Comparison of ENCODE assay signal across 27 cellular contexts in genomic region chr11:68818181-68818580, GRCh38. TPM values are rescaled to one million over a fixed set of nuclear protein-coding genes. Genes with fewer than 3 reads are reported as not detected.
DNase-seq lines count a peak whose midpoint lies in the region; ATAC-seq and TF ChIP-seq lines count a peak whose summit lies in the region.
"Had no signal": no experiment of that assay in that cellular context is flagged by ENCODE, and none has a peak within 500 bp of the region (broad histone marks: within the 10 kb centered on the region; RNA-seq: fewer than 3 reads in every experiment).

No MANE protein-coding gene starts in this region.

- peaks cover 93% of the 10 kb centered on the region for H3K4me1 ChIP-seq in BLaER1
- peaks cover 8% of the 10 kb centered on the region; the same call in 1 of the 2 replicates for H3K4me1 ChIP-seq in Panc1 (ENCODE audit: control insufficient read depth, insufficient read depth, low read length)
- H3K4me1 ChIP-seq in testis = peaks cover 16% of the 10 kb centered on the region
- H3K4me1 ChIP-seq: neural progenitor cell, Peyer's patch had no signal

- H3K9me3 ChIP-seq in BLaER1 = no peaks in the 10 kb centered on the region
- no peaks in the 10 kb centered on the region for H3K9me3 ChIP-seq in Panc1 (ENCODE audit: control insufficient read depth, insufficient read depth, low read depth, low read length)
- no peaks in the 10 kb centered on the region for H3K9me3 ChIP-seq in testis
- H3K9me3 ChIP-seq: HAP-1, Peyer's patch, sigmoid colon had no signal

- peaks cover 78% of the 10 kb centered on the region for H4K20me1 ChIP-seq in BLaER1

- peaks cover 26 to 30% of the 10 kb centered on the region in 2 donors for H3K4me1 Mint-ChIP-seq in effector memory CD8-positive, alpha-beta T cell (ENCODE audit: low read depth in 2 of 2)
- H3K4me1 Mint-ChIP-seq in natural killer cell = peaks cover 29 to 35% of the 10 kb centered on the region in 2 donors
- H3K4me1 Mint-ChIP-seq: mesothelial cell of epicardium had no signal

- peak overlapping the region; percentile 10; the same call in 1 of the 2 replicates for H3K27ac ChIP-seq in BLaER1
- no peak overlapping the region for H3K27ac ChIP-seq in Panc1 (ENCODE audit: low read length)
- H3K27ac ChIP-seq in dorsolateral prefrontal cortex = no peak overlapping the region
- H3K27ac ChIP-seq in testis = peak overlapping the region in 1 of 2 donors; percentile 39
- H3K27ac ChIP-seq: neural progenitor cell, sigmoid colon had no signal

- CTCF ChIA-PET in Panc1 (lab: Charles Lee) = interaction anchor here (0.6 to 0.7 kb wide), 2 partner anchors 8 to 185 kb away, joined by 3 to 5 read pairs; no protein-coding TSS in a partner anchor

- peak overlapping the region; percentile 89 to 95 for H3K27ac Mint-ChIP-seq in effector memory CD8-positive, alpha-beta T cell
- H3K27ac Mint-ChIP-seq in natural killer cell = peak overlapping the region; percentile 91 to 95
- H3K27ac Mint-ChIP-seq: activated naive CD4-positive, alpha-beta T cell treated with anti-CD3 and anti-CD28 coated beads, Interleukin-2, amount 10 ng/mL, durations not matched to agents 7 days and 5 days; mesothelial cell of epicardium; neural progenitor cell; T-helper 1 cell treated with Interleukin-12 subunit alpha and Interleukin-12 subunit beta and Interleukin-4 antibody, amounts not matched to agents 30 μg/mL and 1 μg/mL, for 36 hours had no signal

- no peak overlapping the region for H3K9ac ChIP-seq in BLaER1
- H3K9ac ChIP-seq: neural progenitor cell had no signal

- H3K4me3 Mint-ChIP-seq in effector memory CD8-positive, alpha-beta T cell = peak overlapping the region; percentile 60 to 65
- no peak overlapping the region for H3K4me3 Mint-ChIP-seq in natural killer cell
- H3K4me3 Mint-ChIP-seq: activated naive CD4-positive, alpha-beta T cell treated with anti-CD3 and anti-CD28 coated beads, Interleukin-2, amount 10 ng/mL, durations not matched to agents 7 days and 5 days; activated T-cell treated with anti-CD3 and anti-CD28 coated beads, Interleukin-2, amount 50 U/mL, for 4 hours; mesothelial cell of epicardium; neural progenitor cell; T-helper 1 cell treated with Interleukin-12 subunit alpha and Interleukin-12 subunit beta and Interleukin-4 antibody, amounts not matched to agents 30 μg/mL and 1 μg/mL, for 36 hours had no signal

- H3K36me3 Mint-ChIP-seq in effector memory CD8-positive, alpha-beta T cell (ENCODE audit: insufficient read depth) = peaks cover 38% of the 10 kb centered on the region
- no peaks in the 10 kb centered on the region for H3K36me3 Mint-ChIP-seq in natural killer cell
- H3K36me3 Mint-ChIP-seq: CD4-positive, CD25-positive, alpha-beta regulatory T cell; mesothelial cell of epicardium; neural progenitor cell had no signal

- H3K27me3 ChIP-seq in BLaER1 (no peaks in the 10 kb centered on the region), Panc1 (ENCODE audit: control insufficient read depth, insufficient read depth, low read length) (no peaks in the 10 kb centered on the region), dorsolateral prefrontal cortex (no peaks in the 10 kb centered on the region), testis (no peaks in the 10 kb centered on the region)
- H3K27me3 ChIP-seq: neural progenitor cell, Peyer's patch, sigmoid colon had no signal

- peak; percentile 50 for ATAC-seq in Panc1
- ATAC-seq in effector memory CD8-positive, alpha-beta T cell (replicated peaks) = no peak
- no peak for ATAC-seq in natural killer cell
- no peak for ATAC-seq in GM18498 (IDR thresholded peaks at IDR 0.05; ENCODE audit: unreplicated experiment)
- ATAC-seq: activated T-cell treated with anti-CD3 and anti-CD28 coated beads, Interleukin-2, amount 50 U/mL, for 4 hours had no signal

- intact Hi-C loops in Panc1 (cut with micrococcal nuclease; ENCODE audit: unreplicated experiment) = no loop called here
- intact Hi-C loops in natural killer cell (cut with micrococcal nuclease) = no loop called here
- intact Hi-C loops in dorsolateral prefrontal cortex (cut with DNase I) = no loop called here
- intact Hi-C loops in testis (cut with DNase I; ENCODE audit: low total_unique reads) = no loop called here

- H3K27me3 Mint-ChIP-seq in effector memory CD8-positive, alpha-beta T cell = no peaks in the 10 kb centered on the region
- no peaks in the 10 kb centered on the region for H3K27me3 Mint-ChIP-seq in natural killer cell (ENCODE audit: low read depth in 2 of 2)
- H3K27me3 Mint-ChIP-seq: activated naive CD4-positive, alpha-beta T cell treated with anti-CD3 and anti-CD28 coated beads, Interleukin-2, amount 10 ng/mL, durations not matched to agents 7 days and 5 days; CD4-positive, CD25-positive, alpha-beta regulatory T cell had no signal

- H3K4me3 ChIP-seq in BLaER1 = no peak overlapping the region
- no peak overlapping the region for H3K4me3 ChIP-seq in Panc1 (ENCODE audit: low read depth in 2 of 2, low read length in 2 of 2)
- no peak overlapping the region for H3K4me3 ChIP-seq in dorsolateral prefrontal cortex
- H3K4me3 ChIP-seq in testis = no peak overlapping the region
- H3K4me3 ChIP-seq: HAP-1, neural progenitor cell, Peyer's patch, sigmoid colon had no signal

- POLR2A ChIA-PET in Panc1 (lab: Charles Lee) = interaction anchor here (0.5 to 0.6 kb wide), 2 partner anchors 9 to 88 kb away, joined by 3 to 5 read pairs; no protein-coding TSS in a partner anchor

- in situ Hi-C loops in Panc1 (cut with HindIII; ENCODE audit: low pct_unique_long_range_greater_than_20kb, low sequenced_read_pairs) = no loop called here

- H3K36me3 ChIP-seq in BLaER1 (peaks cover 28% of the 10 kb centered on the region), Panc1 (ENCODE audit: control insufficient read depth, insufficient read depth, low read length) (peaks cover 4% of the 10 kb centered on the region; the same call in 1 of the 2 replicates), testis (ENCODE audit: low read depth, missing control alignments) (no peaks in the 10 kb centered on the region)
- H3K36me3 ChIP-seq: neural progenitor cell had no signal

- 83 to 92% methylated on average over 2 to 7 of the region's 7 CpGs for WGBS in testis, 2 donors

- DNase-seq in Panc1 (ENCODE audit: low read depth, low spot score) = no peak
- DNase-seq in effector memory CD8-positive, alpha-beta T cell = no peak
- no peak for DNase-seq in natural killer cell
- DNase-seq in dorsolateral prefrontal cortex = no peak
- DNase-seq in AML-193 (lab: John Stamatoyannopoulos, UW) = no peak
- no peak for DNase-seq in testis
- DNase-seq: activated CD4-positive, alpha-beta T cell treated with anti-CD3 and anti-CD28 coated beads, Interleukin-2, amount 50 U/mL, for 48 hours; activated naive CD4-positive, alpha-beta T cell treated with anti-CD3 and anti-CD28 coated beads, Interleukin-2, amount 10 ng/mL, durations not matched to agents 7 days and 5 days; activated T-cell treated with anti-CD3 and anti-CD28 coated beads, Interleukin-2, amount 50 U/mL, for 4 hours; CD4-positive, CD25-positive, alpha-beta regulatory T cell; cerebellar nuclear complex; DMS153; effector CD4-positive, alpha-beta T cell; GDM1; glutamatergic neuron; NCI-H1417; NCI-H446 treated with DMSO at 0.1 percent for 48 hours; Peyer's patch; sigmoid colon; stimulated activated CD8-positive, alpha-beta memory T cell treated with anti-CD3 and anti-CD28 coated beads, Interleukin-4, amount 100 ng/mL, for 48 hours; substantia nigra had no signal

- TF ChIP-seq POLR2A in testis (IDR thresholded peaks at IDR 0.05) = no peak

- no peaks in the 10 kb centered on the region for H3K9me3 Mint-ChIP-seq in effector memory CD8-positive, alpha-beta T cell
- no peaks in the 10 kb centered on the region for H3K9me3 Mint-ChIP-seq in natural killer cell
- H3K9me3 Mint-ChIP-seq: activated naive CD4-positive, alpha-beta T cell treated with anti-CD3 and anti-CD28 coated beads, Interleukin-2, amount 10 ng/mL, durations not matched to agents 7 days and 5 days; activated T-cell treated with anti-CD3 and anti-CD28 coated beads, Interleukin-2, amount 50 U/mL, for 4 hours; CD4-positive, CD25-positive, alpha-beta regulatory T cell; mesothelial cell of epicardium; neural progenitor cell; T-helper 1 cell treated with Interleukin-12 subunit alpha and Interleukin-12 subunit beta and Interleukin-4 antibody, amounts not matched to agents 30 μg/mL and 1 μg/mL, for 36 hours had no signal

- peak overlapping the region; percentile 5; the same call in 1 of the 2 replicates for H3K4me2 ChIP-seq in BLaER1
- H3K4me2 ChIP-seq: neural progenitor cell had no signal

- TF ChIP-seq CTCF in Panc1 (IDR thresholded peaks at IDR 0.05) (no peak), natural killer cell (IDR thresholded peaks at IDR 0.05) (no peak), dorsolateral prefrontal cortex (IDR thresholded peaks at IDR 0.05 in 54 of 56, conservative IDR thresholded peaks at IDR 0.05 in 2 of 56; ENCODE audit: low read depth in 1 of 56, partially characterized antibody in 56 of 56) (no peak), testis (IDR thresholded peaks at IDR 0.05) (no peak)

- no TSS peak for BruUV-seq in Panc1 (replicated peaks; lab: Mats Ljungman, UMichigan)

RNA-seq across cellular contexts. Expression of gene CPT1A, which starts 23.5 kb away (rescaled TPM):
- total RNA-seq in Panc1 (2021; ENCODE audit: unreplicated experiment) (153 TPM), natural killer cell (100 to 1,000 TPM in 2 of 3 donors, 10 to 100 TPM in 1; 70.3 to 129 (median 100) TPM), dorsolateral prefrontal cortex (10 to 100 TPM; 18.2 to 83.8 (median 32.6) TPM), testis (10 to 100 TPM; 49.1 to 58.5 TPM)
- 119 TPM for polyA plus RNA-seq in Panc1 (2012; ENCODE audit: insufficient read length)
- 39.2 TPM for polyA plus RNA-seq in testis (ENCODE audit: insufficient read depth, low read depth, low replicate concordance)
